ENCODE assay signal across 10 cellular contexts in the genomic region with DNA sequence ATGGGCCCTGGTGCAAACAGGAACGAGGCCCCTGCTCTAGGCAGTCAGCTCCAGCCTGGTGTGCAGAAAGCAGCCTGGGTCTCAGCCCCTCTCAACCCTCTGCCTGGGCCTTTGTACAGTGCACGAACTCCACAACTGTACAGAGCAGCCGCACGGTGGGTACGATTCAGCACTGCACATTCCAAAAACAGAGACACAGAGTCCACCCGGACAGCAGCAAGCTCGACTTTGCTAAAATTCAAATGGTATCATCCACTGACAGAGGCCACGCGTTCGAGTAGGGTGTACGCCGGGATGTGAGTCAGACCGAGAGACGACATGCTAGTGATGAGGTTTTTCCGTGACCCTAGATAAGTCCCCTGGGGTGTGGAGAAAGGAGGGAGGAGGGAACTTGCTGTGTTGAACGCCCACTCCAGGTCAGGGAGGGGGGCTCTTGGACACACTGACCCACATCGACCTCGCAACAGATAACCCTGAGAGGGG.
A peak's percentile ranks its signal among the peaks of the same experiment; 100 is the strongest.
DNase-seq lines count a peak whose midpoint lies in the region; ATAC-seq and TF ChIP-seq lines count a peak whose summit lies in the region.
"Had no signal": no experiment of that assay in that cellular context is flagged by ENCODE, and none has a peak within 500 bp of the region (broad histone marks: within the 10 kb centered on the region; RNA-seq: fewer than 3 reads in every experiment).

No MANE protein-coding gene starts in this region.

- no peaks in the 10 kb centered on the region for H3K27me3 Mint-ChIP-seq in activated naive CD4-positive, alpha-beta T cell treated with anti-CD3 and anti-CD28 coated beads, Interleukin-2, amount 10 ng/mL, durations not matched to agents 7 days and 5 days

- no peaks in the 10 kb centered on the region for H3K27me3 ChIP-seq in thyroid gland
- H3K27me3 ChIP-seq: gastroesophageal sphincter had no signal

- CTCF ChIA-PET in activated naive CD4-positive, alpha-beta T cell treated with anti-CD3 and anti-CD28 coated beads, Interleukin-2, amount 10 ng/mL, durations not matched to agents 7 days and 5 days (lab: Charles Lee): interaction anchor here (0.8 kb wide), 1 partner anchor 190 kb away, joined by 3 read pairs; no protein-coding TSS in a partner anchor

- peak; percentile 14 for DNase-seq in MV-4-11 (lab: John Stamatoyannopoulos, UW)
- peak; percentile 54 for DNase-seq in activated naive CD4-positive, alpha-beta T cell treated with anti-CD3 and anti-CD28 coated beads, Interleukin-2, amount 10 ng/mL, durations not matched to agents 7 days and 5 days
- DNase-seq in stimulated activated CD4-positive, alpha-beta T cell treated with anti-CD3 and anti-CD28 coated beads, Interleukin-2, amount 100 ng/mL, for 4 hours (ENCODE audit: low read depth): peak; percentile 62
- no peak for DNase-seq in AG08395 (ENCODE audit: low spot score)
- DNase-seq in COLO668 (lab: John Stamatoyannopoulos, UW; ENCODE audit: unreplicated experiment): no peak
- no peak for DNase-seq in thyroid gland
- DNase-seq: NCI-H2171 had no signal

- no peak for TF ChIP-seq POLR2A in thyroid gland (IDR thresholded peaks at IDR 0.05)

- TF ChIP-seq CTCF in thyroid gland (IDR thresholded peaks at IDR 0.05): no peak

- H3K27ac ChIP-seq in thyroid gland: no peak overlapping the region
- H3K27ac ChIP-seq: gastroesophageal sphincter had no signal

- WGBS in thyroid gland, 2 donors: 78 to 87% methylated on average over 13 to 18 of the region's 18 CpGs

- H3K4me3 ChIP-seq in thyroid gland (replicated peaks in 1 of 3): no peak overlapping the region
- H3K4me3 ChIP-seq: gastroesophageal sphincter had no signal

- H3K36me3 ChIP-seq in thyroid gland: no peaks in the 10 kb centered on the region

- H3K4me1 ChIP-seq in thyroid gland: no peaks in the 10 kb centered on the region

- peaks cover 48% of the 10 kb centered on the region for H3K36me3 Mint-ChIP-seq in activated naive CD4-positive, alpha-beta T cell treated with anti-CD3 and anti-CD28 coated beads, Interleukin-2, amount 10 ng/mL, durations not matched to agents 7 days and 5 days

- peaks cover 15% of the 10 kb centered on the region for H3K9me3 Mint-ChIP-seq in activated naive CD4-positive, alpha-beta T cell treated with anti-CD3 and anti-CD28 coated beads, Interleukin-2, amount 10 ng/mL, durations not matched to agents 7 days and 5 days

- no peaks in the 10 kb centered on the region for H3K9me3 ChIP-seq in thyroid gland
- H3K9me3 ChIP-seq: gastroesophageal sphincter had no signal

- H3K4me3 Mint-ChIP-seq in activated naive CD4-positive, alpha-beta T cell treated with anti-CD3 and anti-CD28 coated beads, Interleukin-2, amount 10 ng/mL, durations not matched to agents 7 days and 5 days: no peak overlapping the region

- H3K27ac Mint-ChIP-seq in activated naive CD4-positive, alpha-beta T cell treated with anti-CD3 and anti-CD28 coated beads, Interleukin-2, amount 10 ng/mL, durations not matched to agents 7 days and 5 days: peak overlapping the region; percentile 90

- intact Hi-C loops in thyroid gland (cut with DNase I): no loop called here

- H3K4me1 Mint-ChIP-seq in activated naive CD4-positive, alpha-beta T cell treated with anti-CD3 and anti-CD28 coated beads, Interleukin-2, amount 10 ng/mL, durations not matched to agents 7 days and 5 days: peaks cover 43% of the 10 kb centered on the region

- ATAC-seq in GM18870 (IDR thresholded peaks at IDR 0.05; ENCODE audit: unreplicated experiment) (peak; percentile 69), GM21619 (IDR thresholded peaks at IDR 0.05; ENCODE audit: unreplicated experiment) (no peak)
- ATAC-seq: gastroesophageal sphincter had no signal

Comparison
In these comparisons a context has a peak if more than half of its experiments do, and no peak if none do; other contexts are left out.
1. DNase-seq: peak in MV-4-11 (single experiment), activated naive CD4-positive, alpha-beta T cell treated with anti-CD3 and anti-CD28 coated beads, Interleukin-2, amount 10 ng/mL, durations not matched to agents 7 days and 5 days (single experiment) and stimulated activated CD4-positive, alpha-beta T cell treated with anti-CD3 and anti-CD28 coated beads, Interleukin-2, amount 100 ng/mL, for 4 hours (single experiment); none in AG08395 (single experiment), COLO668 (single experiment) and thyroid gland (0 of 2).